Comparison of ENCODE assay signal across 1 cellular context in the genomic region with DNA sequence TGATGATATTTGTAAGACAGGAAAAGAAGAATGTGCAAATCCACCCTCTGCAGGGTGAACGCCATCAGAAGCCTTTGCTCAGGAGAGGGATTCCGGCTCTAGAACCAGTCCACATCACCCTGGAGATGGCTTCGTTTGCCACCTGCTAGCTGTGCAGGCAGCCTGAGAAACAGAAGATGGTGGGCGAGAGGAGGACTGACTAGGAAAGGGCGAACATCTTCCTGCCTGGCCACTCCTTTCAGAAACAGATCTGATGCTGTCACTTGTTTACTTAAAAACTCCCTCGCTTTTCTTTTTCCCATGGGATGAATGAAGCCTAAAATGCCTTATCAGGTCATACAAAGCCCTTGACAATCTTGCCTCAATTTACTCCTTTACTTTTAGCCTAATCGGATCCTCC.
TF ChIP-seq lines count a peak whose summit lies in the region.

No MANE protein-coding gene starts in this region.

TF ChIP-seq in HEK293, 187 proteins besides CTCF, POLR2A, EP300 and RAD21 (continued from another document):
- TF ChIP-seq, protein P1, sequence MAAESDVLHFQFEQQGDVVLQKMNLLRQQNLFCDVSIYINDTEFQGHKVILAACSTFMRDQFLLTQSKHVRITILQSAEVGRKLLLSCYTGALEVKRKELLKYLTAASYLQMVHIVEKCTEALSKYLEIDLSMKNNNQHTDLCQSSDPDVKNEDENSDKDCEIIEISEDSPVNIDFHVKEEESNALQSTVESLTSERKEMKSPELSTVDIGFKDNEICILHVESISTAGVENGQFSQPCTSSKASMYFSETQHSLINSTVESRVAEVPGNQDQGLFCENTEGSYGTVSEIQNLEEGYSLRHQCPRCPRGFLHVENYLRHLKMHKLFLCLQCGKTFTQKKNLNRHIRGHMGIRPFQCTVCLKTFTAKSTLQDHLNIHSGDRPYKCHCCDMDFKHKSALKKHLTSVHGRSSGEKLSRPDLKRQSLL (tag by site-specific recombination; IDR thresholded peaks at IDR 0.05) = peak; percentile 20; the same call in 1 of the 2 replicates
- peak; percentile 73; the same call in 1 of the 2 replicates for TF ChIP-seq KLF17 (tag by site-specific recombination; IDR thresholded peaks at IDR 0.05)
- TF ChIP-seq MEIS1 (CRISPR knock-in tag; IDR thresholded peaks at IDR 0.05; ENCODE audit: borderline replicate concordance) = no peak
